ENCODE assay signal across 26 cellular contexts in the genomic region with DNA sequence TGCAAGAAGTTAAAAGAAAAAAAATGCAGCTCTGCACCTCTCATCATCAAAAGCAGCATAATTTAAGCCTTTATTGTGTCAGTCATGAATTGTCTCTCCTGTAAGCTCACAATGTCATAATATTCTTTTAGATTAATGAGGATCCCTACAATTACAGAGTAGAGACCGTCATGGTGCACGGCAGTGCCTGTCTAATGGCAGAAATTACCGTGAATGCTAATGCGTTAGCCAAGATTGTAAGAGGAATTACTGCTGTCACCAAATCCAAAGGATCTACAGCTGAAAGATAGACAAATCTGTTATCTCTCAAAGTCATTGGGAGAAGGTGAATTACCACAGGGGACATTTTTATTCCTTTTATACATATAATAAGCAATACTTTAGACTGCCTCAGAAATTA.
"Had no signal": no experiment of that assay in that cellular context is flagged by ENCODE, and none has a peak within 500 bp of the region (broad histone marks: within the 10 kb centered on the region; RNA-seq: fewer than 3 reads in every experiment).

No MANE protein-coding gene starts in this region.

- DNase-seq: nephron progenitor cell; occipital lobe; ovary; posterior cingulate gyrus; psoas muscle; right cardiac atrium; right lobe of liver; sigmoid colon; small intestine; stimulated activated CD4-positive, alpha-beta T cell treated with anti-CD3 and anti-CD28 coated beads, Interleukin-15, amount 100 ng/mL, for 24 hours; stimulated activated CD4-positive, alpha-beta T cell treated with anti-CD3 and anti-CD28 coated beads, Interleukin-2, amount 100 ng/mL, for 24 hours; stimulated activated CD4-positive, alpha-beta T cell treated with anti-CD3 and anti-CD28 coated beads, Interleukin-2, amount 100 ng/mL, for 48 hours; stimulated activated CD4-positive, alpha-beta T cell treated with anti-CD3 and anti-CD28 coated beads, Interleukin-4, amount 100 ng/mL, for 24 hours; stimulated activated naive B cell treated with anti-CD40 and anti-IgM and Interleukin-4, amounts not matched to agents 10 μg/mL and 1 μg/mL and 100 μg/mL, for 72 hours; stimulated activated naive CD4-positive, alpha-beta T cell treated with Interleukin-2 at 50 U/mL for 16 hours; stomach; thyroid gland; trophoblast cell; upper lobe of left lung had no signal

- H3K9me3 ChIP-seq: ovary, thoracic aorta, thyroid gland, vagina had no signal

- H2AFZ ChIP-seq: neural progenitor cell, parathyroid adenoma had no signal

- ATAC-seq: natural killer cell treated with Interleukin-12 subunit alpha and Interleukin-12 subunit beta and Interleukin-15 and Interleukin-18, amount 100 ng/mL, for 72 hours; psoas muscle; right cardiac atrium; right lobe of liver; stimulated activated effector memory CD8-positive, alpha-beta T cell treated with anti-CD3 and anti-CD28 coated beads, Interleukin-12 subunit alpha, Interleukin-12 subunit beta, amount 100 ng/mL, for 72 hours; stimulated activated naive B cell treated with anti-CD40 and anti-IgM and Interleukin-4, amounts not matched to agents 10 μg/mL and 1 μg/mL and 100 μg/mL, for 72 hours had no signal

- H3K4me3 ChIP-seq: neural progenitor cell, ovary, psoas muscle, right lobe of liver, sigmoid colon, stomach, thoracic aorta, thyroid gland, tibial nerve, upper lobe of left lung, vagina had no signal

- H3K27me3 ChIP-seq: neural progenitor cell, ovary, right lobe of liver, sigmoid colon, stomach, thyroid gland, tibial nerve, upper lobe of left lung, vagina had no signal

- H3K27ac ChIP-seq: neural progenitor cell, ovary, parathyroid adenoma, psoas muscle, right lobe of liver, sigmoid colon, stomach, thoracic aorta, thyroid gland, tibial nerve, upper lobe of left lung, vagina had no signal

- H3K4me2 ChIP-seq: neural progenitor cell had no signal

- H3K36me3 ChIP-seq: neural progenitor cell, ovary, right lobe of liver, sigmoid colon, stomach, thoracic aorta, thyroid gland, tibial nerve, upper lobe of left lung, vagina had no signal

- H3K79me2 ChIP-seq: parathyroid adenoma had no signal

- H3K9ac ChIP-seq: neural progenitor cell, parathyroid adenoma had no signal
